8 cellular contexts compared by ENCODE assay signal in genomic region chr12:104288635-104289258, GRCh38. TPM values are rescaled to one million over a fixed set of nuclear protein-coding genes. Genes with fewer than 3 reads are reported as not detected.
DNase-seq lines count a peak whose midpoint lies in the region; ATAC-seq, FAIRE-seq and TF ChIP-seq lines count a peak whose summit lies in the region.

No MANE protein-coding gene starts in this region.

- TF ChIP-seq POLR2A in GM12891 (IDR thresholded peaks at IDR 0.05; ENCODE audit: low read depth, low read length) (peak; percentile 84), uterus (IDR thresholded peaks at IDR 0.05) (peak; percentile 77 to 82)

- ATAC-seq in HG02870 (IDR thresholded peaks at IDR 0.05; ENCODE audit: unreplicated experiment) (peak; percentile 44), psoas muscle (peak; percentile 78 to 85 (median 80))

- TF ChIP-seq CTCF in right atrium auricular region (IDR thresholded peaks at IDR 0.05): peak in 1 of 2 donors; percentile 22
- TF ChIP-seq CTCF in psoas muscle (IDR thresholded peaks at IDR 0.05): no peak
- peak in 1 of 4 experiments; percentile 20 for TF ChIP-seq CTCF in uterus (IDR thresholded peaks at IDR 0.05)

- H3K4me1 ChIP-seq in right atrium auricular region: peaks cover 0 to 50% of the 10 kb centered on the region in 2 donors
- H3K4me1 ChIP-seq in psoas muscle: peaks cover 47% of the 10 kb centered on the region
- peaks cover 0 to 11% of the 10 kb centered on the region in 2 donors for H3K4me1 ChIP-seq in uterus

- peak overlapping the region; percentile 92 to 95 for H3K27ac ChIP-seq in right atrium auricular region
- H3K27ac ChIP-seq in psoas muscle: peak overlapping the region; percentile 98
- H3K27ac ChIP-seq in uterus: peak overlapping the region; percentile 86 to 91

- DNase-seq in GM12891 (ENCODE audit: insufficient read length, low spot score) (peak; percentile 73), NCI-H146 treated with DMSO at 0.1 percent for 48 hours (lab: John Stamatoyannopoulos, UW; ENCODE audit: unreplicated experiment) (peak; percentile 74), T-helper 1 cell (peak; percentile 67 to 93 (median 78)), amygdala (lab: John Stamatoyannopoulos, UW) (peak in 55 of 56 donors; percentile 28 to 90 (median 74)), right atrium auricular region (ENCODE audit: low spot score) (peak; percentile 80), psoas muscle (peak; percentile 84 to 91), uterus (peak; percentile 77 to 81)

- H3K27me3 ChIP-seq in right atrium auricular region (no peaks in the 10 kb centered on the region), psoas muscle (ENCODE audit: insufficient read depth in 3 of 3, low read length in 2 of 3) (no peaks in the 10 kb centered on the region), uterus (no peaks in the 10 kb centered on the region)

- H3K4me3 ChIP-seq in right atrium auricular region (peak overlapping the region; percentile 69 to 71), psoas muscle (peak overlapping the region; percentile 90), uterus (peak overlapping the region; percentile 63 to 78)

- 1% methylated on average over 41 of the region's 41 CpGs for WGBS in psoas muscle, 3 donors

- peaks cover 57% of the 10 kb centered on the region for H3K36me3 ChIP-seq in right atrium auricular region
- H3K36me3 ChIP-seq in psoas muscle (ENCODE audit: insufficient read depth in 1 of 2, low read depth in 1 of 2): peaks cover 7 to 49% of the 10 kb centered on the region in 2 donors
- H3K36me3 ChIP-seq in uterus: no peaks in the 10 kb centered on the region

- intact Hi-C loops in psoas muscle (cut with DNase I): loop anchor here (2.0 to 5.0 kb wide), 3 partner anchors 71 to 146 kb away; partner anchors contain the start of gene TXNRD1 (in 2 of the 2)
- intact Hi-C loops in uterus (cut with DNase I; ENCODE audit: low total_unique reads): loop anchor here (5.0 kb wide), 1 partner anchor 71 kb away; the partner anchor contains the start of gene TXNRD1

- FAIRE-seq in GM12891 (lab: Jason Lieb, UNC): peak; percentile 89

- H3K9me3 ChIP-seq in right atrium auricular region (no peaks in the 10 kb centered on the region), psoas muscle (no peaks in the 10 kb centered on the region), uterus (no peaks in the 10 kb centered on the region)

TF ChIP-seq in GM12891, 5 proteins besides CTCF, POLR2A, EP300 and RAD21:
- TF ChIP-seq SPI1 (IDR thresholded peaks at IDR 0.05; ENCODE audit: low read depth, low read length) (peak; percentile 49), PAX5 (IDR thresholded peaks at IDR 0.05; ENCODE audit: insufficient read depth, low read length, severe bottlenecking) (no peak), TAF1 (IDR thresholded peaks at IDR 0.05; ENCODE audit: low read depth, low read length) (peak; percentile 81; the same call in 1 of the 2 replicates), POLR2AphosphoS5 (IDR thresholded peaks at IDR 0.05; ENCODE audit: low read depth, low read length) (peak; percentile 69)
TF ChIP-seq in GM12891: peak in this region for 3.

RNA-seq across cellular contexts. Expression of gene EID3, which starts 14.8 kb away (rescaled TPM):
- polyA plus RNA-seq in GM12891 (2012; ENCODE audit: low read depth, missing spikeins): 2.1 TPM
- total RNA-seq in right atrium auricular region (1 to 10 TPM; 2.9 to 3.3 TPM), psoas muscle (1 to 10 TPM in 1 of 4 donors, under 1 TPM in 3; 0.94 to 1.3 (median 0.99) TPM), uterus (10 to 100 TPM in 2 of 4 donors, 1 to 10 TPM in 2; 3.8 to 12.0 (median 10.1) TPM)
- polyA plus RNA-seq in psoas muscle: under 1 TPM; 0.28 to 0.95 (median 0.56) TPM

Comparison
In these comparisons a context has a peak if more than half of its experiments do, and no peak if none do; other contexts are left out.
1. Peak in every context shown above with its lines: DNase-seq, ATAC-seq, H3K4me3 ChIP-seq and H3K27ac ChIP-seq.